ENCODE assay signal across 8 cellular contexts in genomic region chr1:48777219-48777895, GRCh38. TPM values are rescaled to one million over a fixed set of nuclear protein-coding genes. Genes with fewer than 3 reads are reported as not detected.
A peak's percentile ranks its signal among the peaks of the same experiment; 100 is the strongest.
DNase-seq lines count a peak whose midpoint lies in the region; ATAC-seq, FAIRE-seq and TF ChIP-seq lines count a peak whose summit lies in the region.

No MANE protein-coding gene starts in this region.

- peak overlapping the region; percentile 51 for H3K4me3 Mint-ChIP-seq in activated T-helper 17 cell treated with anti-CD3 and anti-CD28 coated beads, Interleukin-2, amount 50 U/mL, for 72 hours

- FAIRE-seq in kidney (lab: Jason Lieb, UNC) = no peak

- TF ChIP-seq CTCF in kidney (IDR thresholded peaks at IDR 0.05; ENCODE audit: borderline replicate concordance, extremely low read depth, insufficient read depth) = no peak

- H3K36me3 Mint-ChIP-seq in activated T-helper 17 cell treated with anti-CD3 and anti-CD28 coated beads, Interleukin-2, amount 50 U/mL, for 72 hours (ENCODE audit: low read depth) = peaks cover 6% of the 10 kb centered on the region

- ATAC-seq in activated T-helper 17 cell treated with anti-CD3 and anti-CD28 coated beads, Interleukin-2, amount 50 U/mL, for 72 hours (replicated peaks) = no peak
- ATAC-seq in HG02759 (IDR thresholded peaks at IDR 0.05; ENCODE audit: unreplicated experiment) = no peak

- peak; percentile 5 for DNase-seq in NCI-H2196 (lab: John Stamatoyannopoulos, UW; ENCODE audit: unreplicated experiment)
- no peak for DNase-seq in NCI-H2196 treated with DMSO at 0.1 percent for 48 hours (lab: John Stamatoyannopoulos, UW; ENCODE audit: unreplicated experiment)
- DNase-seq in kidney = no peak
- DNase-seq in HT-29 (ENCODE audit: low spot score) = no peak
- no peak for DNase-seq in kidney glomerular epithelial cell (lab: John Stamatoyannopoulos, UW)

- H3K4me1 ChIP-seq in kidney (ENCODE audit: control insufficient read depth in 1 of 2, insufficient read depth in 1 of 2, low read depth in 1 of 2, low read length in 2 of 2) = peaks cover 10 to 19% of the 10 kb centered on the region in 2 donors
- H3K4me1 ChIP-seq in stomach smooth muscle (ENCODE audit: control insufficient read depth, insufficient read depth, low read length) = peaks cover 29% of the 10 kb centered on the region

- H3K27me3 ChIP-seq in stomach smooth muscle (ENCODE audit: control insufficient read depth in 1 of 2, insufficient read depth in 2 of 2, low read length in 2 of 2) = no peaks in the 10 kb centered on the region

- no peaks in the 10 kb centered on the region for H3K9me3 ChIP-seq in kidney (ENCODE audit: control insufficient read depth in 1 of 2, low read length in 2 of 2)
- no peaks in the 10 kb centered on the region for H3K9me3 ChIP-seq in stomach smooth muscle (ENCODE audit: control insufficient read depth in 2 of 2, low read length in 2 of 2)

- H3K27ac ChIP-seq in kidney (ENCODE audit: low read depth in 2 of 2, low read length in 2 of 2) (no peak overlapping the region), stomach smooth muscle (ENCODE audit: low read length) (peak overlapping the region; percentile 71)

- peaks cover 40% of the 10 kb centered on the region for H3K27me3 Mint-ChIP-seq in activated T-helper 17 cell treated with anti-CD3 and anti-CD28 coated beads, Interleukin-2, amount 50 U/mL, for 72 hours

- H3K9ac ChIP-seq in kidney (ENCODE audit: low read length in 2 of 2) (peak overlapping the region in 1 of 2 donors; percentile 31), stomach smooth muscle (ENCODE audit: low read length in 2 of 2) (peak overlapping the region; percentile 69 to 89)

- no peaks in the 10 kb centered on the region for H3K9me3 Mint-ChIP-seq in activated T-helper 17 cell treated with anti-CD3 and anti-CD28 coated beads, Interleukin-2, amount 50 U/mL, for 72 hours

- no peak overlapping the region for H3K27ac Mint-ChIP-seq in activated T-helper 17 cell treated with anti-CD3 and anti-CD28 coated beads, Interleukin-2, amount 50 U/mL, for 72 hours

- intact Hi-C loops in kidney (cut with DNase I) = no loop called here

- peaks cover 0 to 6% of the 10 kb centered on the region in 2 donors for H3K36me3 ChIP-seq in kidney (ENCODE audit: control insufficient read depth in 1 of 2, insufficient read depth in 2 of 2, low read length in 2 of 2)
- H3K36me3 ChIP-seq in stomach smooth muscle (ENCODE audit: control insufficient read depth in 2 of 2, insufficient read depth in 2 of 2, low read length in 2 of 2) = peaks cover 0 to 2% of the 10 kb centered on the region in 2 donors

- peak overlapping the region; percentile 81 to 86 for H3K4me3 ChIP-seq in kidney (ENCODE audit: low read length in 2 of 2)
- peak overlapping the region; percentile 83 to 93 for H3K4me3 ChIP-seq in stomach smooth muscle (ENCODE audit: low read length in 2 of 2)

- peaks cover 10% of the 10 kb centered on the region for H3K4me1 Mint-ChIP-seq in activated T-helper 17 cell treated with anti-CD3 and anti-CD28 coated beads, Interleukin-2, amount 50 U/mL, for 72 hours

RNA-seq across cellular contexts. Expression of gene BEND5, which starts 0.7 kb away (rescaled TPM):
- 1 to 10 TPM in 1 of 2 donors, under 1 TPM in 1; 0.35 to 5.3 TPM for total RNA-seq in activated T-helper 17 cell treated with anti-CD3 and anti-CD28 coated beads, Interleukin-2, amount 50 U/mL, for 72 hours
- 11.6 TPM for total RNA-seq in kidney
- 27.1 TPM for polyA plus RNA-seq in kidney (ENCODE audit: insufficient read depth, low read depth, low replicate concordance)
- total RNA-seq in HT-29 (2014; rRNA removed; shearing (Covaris generic)) = not detected in 2 replicates
